Comparison of ENCODE assay signal across 18 cellular contexts in the genomic region with DNA sequence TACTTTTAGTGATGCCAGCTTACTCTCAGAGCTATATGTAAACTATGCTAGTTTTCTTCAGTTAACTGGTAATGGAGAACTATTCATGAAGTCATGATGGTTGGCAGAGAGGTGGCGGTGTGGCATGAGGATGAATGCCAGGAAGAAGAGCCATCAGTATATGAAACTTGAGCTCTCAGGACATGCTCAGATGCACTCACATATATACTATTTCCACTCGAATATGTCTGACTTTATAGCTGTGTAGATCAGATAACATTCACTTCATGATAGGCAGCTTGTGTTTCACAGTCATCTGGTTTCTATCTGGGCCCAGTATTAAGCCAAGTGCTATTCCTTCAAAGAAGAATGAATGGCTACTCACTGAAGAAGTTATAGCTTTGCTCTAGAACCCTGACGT. TPM values are rescaled to one million over a fixed set of nuclear protein-coding genes. Genes with fewer than 3 reads are reported as not detected.
DNase-seq lines count a peak whose midpoint lies in the region; ATAC-seq and TF ChIP-seq lines count a peak whose summit lies in the region.
"Had no signal": no experiment of that assay in that cellular context is flagged by ENCODE, and none has a peak within 500 bp of the region (broad histone marks: within the 10 kb centered on the region; RNA-seq: fewer than 3 reads in every experiment).

No MANE protein-coding gene starts in this region.

- H3K9me3 Mint-ChIP-seq in naive B cell (peaks cover 0 to 3% (median 0%) of the 10 kb centered on the region in 7 donors), HFFc6 (no peaks in the 10 kb centered on the region)

- peak overlapping the region in 2 of 6 donors; percentile 60 to 62 for H3K27ac Mint-ChIP-seq in naive B cell
- no peak overlapping the region for H3K27ac Mint-ChIP-seq in HFFc6
- H3K27ac Mint-ChIP-seq: activated T-cell treated with anti-CD3 and anti-CD28 coated beads, Interleukin-2, amount 50 U/mL, for 24 hours had no signal

- H3K4me1 ChIP-seq in MM.1S (ENCODE audit: low read length), result no peaks in the 10 kb centered on the region
- H3K4me1 ChIP-seq in vagina, result no peaks in the 10 kb centered on the region
- H3K4me1 ChIP-seq: adrenal gland, tibial artery had no signal

- TF ChIP-seq POLR2A in vagina (IDR thresholded peaks at IDR 0.05), result no peak

- DNase-seq in DMS53 treated with DMSO at 0.1 percent for 48 hours (lab: John Stamatoyannopoulos, UW; ENCODE audit: unreplicated experiment), result peak; percentile 24
- no peak for DNase-seq in MM.1S
- peak; percentile 15 for DNase-seq in OCI-M1 (lab: John Stamatoyannopoulos, UW)
- DNase-seq in naive B cell, result no peak
- no peak for DNase-seq in activated effector memory CD4-positive, alpha-beta T cell treated with Interleukin-2 at 50 U/mL for 16 hours
- no peak for DNase-seq in HFFc6
- DNase-seq in vagina (ENCODE audit: extremely low spot score in 2 of 2), result no peak
- DNase-seq: activated CD4-positive, alpha-beta T cell treated with anti-CD3 and anti-CD28 coated beads, Interleukin-2, amount 50 U/mL, for 4 hours; activated T-cell treated with anti-CD3 and anti-CD28 coated beads, Interleukin-2, amount 50 U/mL, for 24 hours; adrenal gland; effector CD4-positive, alpha-beta T cell; left cardiac atrium; NCI-H1105; NCI-H446 treated with DMSO at 0.1 percent for 48 hours; stimulated activated CD4-positive, alpha-beta T cell treated with anti-CD3 and anti-CD28 coated beads, Interleukin-4, amount 100 ng/mL, for 4 hours; tibial artery had no signal

- no peaks in the 10 kb centered on the region for H3K36me3 ChIP-seq in MM.1S (replicated peaks; ENCODE audit: insufficient read depth, low read length)
- no peaks in the 10 kb centered on the region for H3K36me3 ChIP-seq in vagina
- H3K36me3 ChIP-seq: adrenal gland; BLaER1 treated with 17β-estradiol and CSF1 and Interleukin-3, amounts not matched to agents 10 nM and 100 nM; cardiac muscle cell; tibial artery had no signal

- peaks cover 44 to 70% (median 54%) of the 10 kb centered on the region in 3 donors for H3K4me1 Mint-ChIP-seq in naive B cell
- peaks cover 7% of the 10 kb centered on the region for H3K4me1 Mint-ChIP-seq in HFFc6 (ENCODE audit: low read depth)

- H2AFZ ChIP-seq in MM.1S (ENCODE audit: low read length), result no peak overlapping the region

- no peak overlapping the region for H3K4me3 ChIP-seq in MM.1S (ENCODE audit: low read length)
- H3K4me3 ChIP-seq in vagina, result no peak overlapping the region
- H3K4me3 ChIP-seq: adrenal gland; BLaER1 treated with 17β-estradiol and CSF1 and Interleukin-3, amounts not matched to agents 10 nM and 100 nM; cardiac muscle cell; tibial artery had no signal

- H3K9ac ChIP-seq in MM.1S (ENCODE audit: low read length), result no peak overlapping the region
- H3K9ac ChIP-seq: BLaER1 treated with 17β-estradiol and CSF1 and Interleukin-3, amounts not matched to agents 10 nM and 100 nM had no signal

- intact Hi-C loops in vagina (cut with DNase I), result no loop called here

- H3K79me2 ChIP-seq in MM.1S (ENCODE audit: low read length), result no peaks in the 10 kb centered on the region

- H3K9me3 ChIP-seq in MM.1S (replicated peaks; ENCODE audit: insufficient read depth, low read length) (no peaks in the 10 kb centered on the region), vagina (no peaks in the 10 kb centered on the region)
- H3K9me3 ChIP-seq: adrenal gland, tibial artery had no signal

- H3K27me3 Mint-ChIP-seq in naive B cell (no peaks in the 10 kb centered on the region), HFFc6 (ENCODE audit: insufficient read depth) (peaks cover 3% of the 10 kb centered on the region)
- H3K27me3 Mint-ChIP-seq: activated T-cell treated with anti-CD3 and anti-CD28 coated beads, Interleukin-2, amount 50 U/mL, for 24 hours had no signal

- no peak overlapping the region for H3K27ac ChIP-seq in MM.1S (ENCODE audit: low read length)
- H3K27ac ChIP-seq in vagina, result no peak overlapping the region
- H3K27ac ChIP-seq: adrenal gland; BLaER1 treated with 17β-estradiol and CSF1 and Interleukin-3, amounts not matched to agents 10 nM and 100 nM; cardiac muscle cell; tibial artery had no signal

- H3F3A ChIP-seq in MM.1S (ENCODE audit: insufficient read depth, low read length), result no peaks in the 10 kb centered on the region

- ATAC-seq in naive B cell (ENCODE audit: low read depth in 2 of 2), result peak; percentile 39 to 47
- ATAC-seq: left cardiac atrium had no signal

- H3K4me2 ChIP-seq in MM.1S (ENCODE audit: low read depth, low read length), result no peak overlapping the region
- H3K4me2 ChIP-seq: BLaER1 treated with 17β-estradiol and CSF1 and Interleukin-3, amounts not matched to agents 10 nM and 100 nM had no signal

- TF ChIP-seq CTCF in MM.1S (IDR thresholded peaks at IDR 0.05; ENCODE audit: low read length) (0 out of 2 replicates have a peak, but pooled peaks have one; percentile 3), HFFc6 (IDR thresholded peaks at IDR 0.05) (no peak), vagina (IDR thresholded peaks at IDR 0.05) (no peak)

- peaks cover 15 to 37% of the 10 kb centered on the region in 2 donors for H3K36me3 Mint-ChIP-seq in naive B cell
- no peaks in the 10 kb centered on the region for H3K36me3 Mint-ChIP-seq in HFFc6 (ENCODE audit: low read depth)

- H4K20me1 ChIP-seq in MM.1S (ENCODE audit: insufficient read depth, low read length), result no peaks in the 10 kb centered on the region
- H4K20me1 ChIP-seq: BLaER1 treated with 17β-estradiol and CSF1 and Interleukin-3, amounts not matched to agents 10 nM and 100 nM had no signal

- H3K9me2 ChIP-seq in MM.1S (replicated peaks; ENCODE audit: insufficient read depth, low read length), result no peaks in the 10 kb centered on the region

- H3K4me3 Mint-ChIP-seq in naive B cell, result no peak overlapping the region
- no peak overlapping the region for H3K4me3 Mint-ChIP-seq in HFFc6
- H3K4me3 Mint-ChIP-seq: activated T-cell treated with anti-CD3 and anti-CD28 coated beads, Interleukin-2, amount 50 U/mL, for 24 hours had no signal

- H3K27me3 ChIP-seq in MM.1S (replicated peaks; ENCODE audit: insufficient read depth, low read length) (no peaks in the 10 kb centered on the region), vagina (no peaks in the 10 kb centered on the region)
- H3K27me3 ChIP-seq: adrenal gland; BLaER1 treated with 17β-estradiol and CSF1 and Interleukin-3, amounts not matched to agents 10 nM and 100 nM; cardiac muscle cell; tibial artery had no signal

RNA-seq across cellular contexts. Expression of a gene that starts 46.2 kb away (rescaled TPM):
- polyA plus RNA-seq in naive B cell (ENCODE audit: low read depth in 6 of 6), result 10 to 100 TPM; 19.6 to 31.0 (median 25.0) TPM
- 1 to 10 TPM; 6.6 to 8.8 (median 7.6) TPM for total RNA-seq in HFFc6 (2021; fragmentation: NEBNext Ultra II Directional; extraction: Animal tissue kit (Norgen Biotek cat#: 25700))
- total RNA-seq in vagina, result 11.8 TPM

Comparison
In these comparisons a context has a peak if more than half of its experiments do, and no peak if none do; other contexts are left out.
1. DNase-seq: peak in DMS53 treated with DMSO at 0.1 percent for 48 hours (single experiment) and OCI-M1 (single experiment); none in MM.1S (single experiment), naive B cell (single experiment), activated effector memory CD4-positive, alpha-beta T cell treated with Interleukin-2 at 50 U/mL for 16 hours (single experiment), HFFc6 (single experiment) and vagina (0 of 2).